15 cellular contexts compared by ENCODE assay signal in genomic region chr5:43997647-43998251, GRCh38.
A peak's percentile ranks its signal among the peaks of the same experiment; 100 is the strongest.
DNase-seq lines count a peak whose midpoint lies in the region; ATAC-seq and TF ChIP-seq lines count a peak whose summit lies in the region.
"Had no signal": no experiment of that assay in that cellular context is flagged by ENCODE, and none has a peak within 500 bp of the region (broad histone marks: within the 10 kb centered on the region; RNA-seq: fewer than 3 reads in every experiment).

No MANE protein-coding gene starts in this region.

- H3K4me3 ChIP-seq in fibroblast of mammary gland (ENCODE audit: control insufficient read depth, low read depth, low read length) = no peak overlapping the region
- no peak overlapping the region for H3K4me3 ChIP-seq in osteoblast (ENCODE audit: insufficient read depth, low read length)
- H3K4me3 ChIP-seq: sigmoid colon had no signal

- H3K27me3 ChIP-seq in osteoblast (ENCODE audit: insufficient read depth, low read length) = no peaks in the 10 kb centered on the region
- H3K27me3 ChIP-seq: sigmoid colon had no signal

- TF ChIP-seq CTCF in fibroblast of mammary gland (conservative IDR thresholded peaks at IDR 0.05; ENCODE audit: control insufficient read depth, insufficient read depth, low read depth, low read length) = no peak
- no peak for TF ChIP-seq CTCF in osteoblast (IDR thresholded peaks at IDR 0.05; ENCODE audit: extremely low read depth, low read depth, low read length)
- TF ChIP-seq CTCF in GM20000 (IDR thresholded peaks at IDR 0.05; ENCODE audit: extremely low read depth, missing control alignments) = no peak

- DNase-seq in DMS53 (lab: John Stamatoyannopoulos, UW) (peak; percentile 44), NCI-H748 treated with DMSO at 0.1 percent for 48 hours (lab: John Stamatoyannopoulos, UW) (peak; percentile 84), fibroblast of mammary gland (ENCODE audit: low read depth) (peak; percentile 77), osteoblast (ENCODE audit: insufficient read length, low spot score, missing footprints) (peak; percentile 48), EL (no peak), NCI-H1092 (lab: John Stamatoyannopoulos, UW) (no peak), GM20000 (ENCODE audit: low spot score) (no peak)
- DNase-seq: activated CD8-positive, alpha-beta memory T cell treated with anti-CD3 and anti-CD28 coated beads for 24 hours; activated effector memory CD4-positive, alpha-beta T cell treated with anti-CD3 and anti-CD28 coated beads, Interleukin-2, amount 50 U/mL, for 16 hours; naive thymus-derived CD8-positive, alpha-beta T cell; NCI-H1694; NCI-H526 treated with DMSO at 0.1 percent for 48 hours; SHP77 treated with DMSO at 0.1 percent for 48 hours; sigmoid colon had no signal

- H2AFZ ChIP-seq in osteoblast (ENCODE audit: low read length) = no peak overlapping the region

- no peaks in the 10 kb centered on the region for H4K20me1 ChIP-seq in osteoblast (ENCODE audit: insufficient read depth, low read length)

- no peak overlapping the region for H3K4me2 ChIP-seq in osteoblast (ENCODE audit: insufficient read depth, low read length)

- ATAC-seq in GM21423 (IDR thresholded peaks at IDR 0.05; ENCODE audit: unreplicated experiment) = no peak
- ATAC-seq: naive thymus-derived CD8-positive, alpha-beta T cell had no signal

- no peak overlapping the region for H3K27ac ChIP-seq in osteoblast (ENCODE audit: low read depth, low read length)
- H3K27ac ChIP-seq: sigmoid colon had no signal

- H3K9me3 ChIP-seq in osteoblast (ENCODE audit: low read depth, low read length) = no peaks in the 10 kb centered on the region
- H3K9me3 ChIP-seq: sigmoid colon had no signal

- H3K36me3 ChIP-seq in osteoblast (ENCODE audit: insufficient read depth, low read length) = no peaks in the 10 kb centered on the region
- H3K36me3 ChIP-seq: sigmoid colon had no signal

- no peaks in the 10 kb centered on the region for H3K4me1 ChIP-seq in osteoblast (ENCODE audit: insufficient read depth, low read length)

- no peaks in the 10 kb centered on the region for H3K79me2 ChIP-seq in osteoblast (ENCODE audit: insufficient read depth, low read length)

Comparison
In these comparisons a context has a peak if more than half of its experiments do, and no peak if none do; other contexts are left out.
1. DNase-seq: peak in DMS53 (single experiment), NCI-H748 treated with DMSO at 0.1 percent for 48 hours (single experiment), fibroblast of mammary gland (single experiment) and osteoblast (single experiment); none in EL (single experiment), NCI-H1092 (single experiment) and GM20000 (single experiment).